12 cellular contexts compared by ENCODE assay signal in genomic region chr11:70029831-70030811, GRCh38. TPM values are rescaled to one million over a fixed set of nuclear protein-coding genes. Genes with fewer than 3 reads are reported as not detected.
DNase-seq lines count a peak whose midpoint lies in the region; ATAC-seq and TF ChIP-seq lines count a peak whose summit lies in the region.
"Had no signal": no experiment of that assay in that cellular context is flagged by ENCODE, and none has a peak within 500 bp of the region (broad histone marks: within the 10 kb centered on the region; RNA-seq: fewer than 3 reads in every experiment).

No MANE protein-coding gene starts in this region.

- DNase-seq in ELF-1 (ENCODE audit: low read depth, low spot score) (peak; percentile 28), ecto neural progenitor cell (ENCODE audit: low spot score) (peak; percentile 47), osteocyte (ENCODE audit: extremely low spot score, unreplicated experiment) (peak; percentile 74), endothelial cell (ENCODE audit: low spot score) (no peak), glomerular visceral epithelial cell (ENCODE audit: extremely low spot score) (no peak)
- no peak for DNase-seq in effector CD4-positive, alpha-beta T cell
- DNase-seq: BE2C; CD8-positive, alpha-beta memory T cell; NCI-H1436 treated with DMSO at 0.1 percent for 48 hours; NCI-H69 had no signal

- 0 out of 22 replicates have a peak overlapping the region, but pooled peaks of 1 of the 11 experiments have one; percentile 41 for H3K9ac ChIP-seq in BLaER1 treated with 17β-estradiol and CSF1 and Interleukin-3, amounts not matched to agents 10 nM and 100 nM

- H3K4me3 ChIP-seq in BLaER1 treated with 17β-estradiol and CSF1 and Interleukin-3, amounts not matched to agents 10 nM and 100 nM = no peak overlapping the region

- no peaks in the 10 kb centered on the region for H3K4me1 Mint-ChIP-seq in osteocyte (ENCODE audit: unreplicated experiment)
- H3K4me1 Mint-ChIP-seq in endothelial cell (ENCODE audit: unreplicated experiment) = peaks cover 9% of the 10 kb centered on the region
- H3K4me1 Mint-ChIP-seq: CD8-positive, alpha-beta memory T cell had no signal

- peaks cover 31% of the 10 kb centered on the region for H3K27me3 Mint-ChIP-seq in osteocyte (ENCODE audit: unreplicated experiment)
- peaks cover 5% of the 10 kb centered on the region for H3K27me3 Mint-ChIP-seq in endothelial cell (ENCODE audit: unreplicated experiment)

- H3K4me3 Mint-ChIP-seq in osteocyte (ENCODE audit: unreplicated experiment) (no peak overlapping the region), endothelial cell (ENCODE audit: unreplicated experiment) (no peak overlapping the region)
- H3K4me3 Mint-ChIP-seq: CD8-positive, alpha-beta memory T cell had no signal

- peaks cover under 1 to 8% (median 3%) of the 10 kb centered on the region in 11 experiments; a peak in 15 of 22 replicates for H3K9me3 ChIP-seq in BLaER1 treated with 17β-estradiol and CSF1 and Interleukin-3, amounts not matched to agents 10 nM and 100 nM (replicated peaks in 1 of 11)
- H3K9me3 ChIP-seq: BE2C had no signal

- no peaks in the 10 kb centered on the region for H3K27me3 ChIP-seq in BLaER1 treated with 17β-estradiol and CSF1 and Interleukin-3, amounts not matched to agents 10 nM and 100 nM
- H3K27me3 ChIP-seq: BE2C had no signal

- ATAC-seq in HG03439 (IDR thresholded peaks at IDR 0.05; ENCODE audit: unreplicated experiment) = no peak

- H3K27ac ChIP-seq in BLaER1 treated with 17β-estradiol and CSF1 and Interleukin-3, amounts not matched to agents 10 nM and 100 nM = 0 out of 22 replicates have a peak overlapping the region, but pooled peaks of 2 of the 11 experiments have one; percentile 1

- H3K4me2 ChIP-seq in BLaER1 treated with 17β-estradiol and CSF1 and Interleukin-3, amounts not matched to agents 10 nM and 100 nM = peak overlapping the region in 8 of 11 experiments; percentile 0 to 43 (median 38); a peak in 14 of 22 replicates

- no peaks in the 10 kb centered on the region for H3K36me3 Mint-ChIP-seq in osteocyte (ENCODE audit: unreplicated experiment)
- no peaks in the 10 kb centered on the region for H3K36me3 Mint-ChIP-seq in endothelial cell (ENCODE audit: low read depth, unreplicated experiment)
- H3K36me3 Mint-ChIP-seq: CD8-positive, alpha-beta memory T cell had no signal

- no peaks in the 10 kb centered on the region for H4K20me1 ChIP-seq in BLaER1 treated with 17β-estradiol and CSF1 and Interleukin-3, amounts not matched to agents 10 nM and 100 nM

- H3K27ac Mint-ChIP-seq in osteocyte (ENCODE audit: unreplicated experiment) = no peak overlapping the region
- no peak overlapping the region for H3K27ac Mint-ChIP-seq in endothelial cell (ENCODE audit: unreplicated experiment)
- H3K27ac Mint-ChIP-seq: CD8-positive, alpha-beta memory T cell had no signal

- H3K9me3 Mint-ChIP-seq in osteocyte (ENCODE audit: unreplicated experiment) (no peaks in the 10 kb centered on the region), endothelial cell (ENCODE audit: unreplicated experiment) (no peaks in the 10 kb centered on the region)
- H3K9me3 Mint-ChIP-seq: CD8-positive, alpha-beta memory T cell had no signal

- peaks cover 0 to 45% (median 17%) of the 10 kb centered on the region in 10 experiments; a peak in 15 of 20 replicates for H3K4me1 ChIP-seq in BLaER1 treated with 17β-estradiol and CSF1 and Interleukin-3, amounts not matched to agents 10 nM and 100 nM
- H3K4me1 ChIP-seq: BE2C had no signal

- no peaks in the 10 kb centered on the region for H3K36me3 ChIP-seq in BLaER1 treated with 17β-estradiol and CSF1 and Interleukin-3, amounts not matched to agents 10 nM and 100 nM
- H3K36me3 ChIP-seq: BE2C had no signal

- no peak for TF ChIP-seq CTCF in osteocyte (IDR thresholded peaks at IDR 0.05)
- TF ChIP-seq CTCF in endothelial cell (IDR thresholded peaks at IDR 0.05; ENCODE audit: unreplicated experiment) = no peak

RNA-seq across cellular contexts. Expression of gene ANO1, which starts 48.0 kb away (rescaled TPM):
- total RNA-seq in osteocyte (not detected in 2 replicates), endothelial cell (ENCODE audit: unreplicated experiment) (3.8 TPM)
- total RNA-seq: CD8-positive, alpha-beta memory T cell had no signal

Comparison
In these comparisons a context has a peak if more than half of its experiments do, and no peak if none do; other contexts are left out.
1. DNase-seq: peak in ELF-1 (single experiment), ecto neural progenitor cell (single experiment) and osteocyte (single experiment); none in effector CD4-positive, alpha-beta T cell (single experiment), endothelial cell (single experiment) and glomerular visceral epithelial cell (single experiment).